In the genomic region with DNA sequence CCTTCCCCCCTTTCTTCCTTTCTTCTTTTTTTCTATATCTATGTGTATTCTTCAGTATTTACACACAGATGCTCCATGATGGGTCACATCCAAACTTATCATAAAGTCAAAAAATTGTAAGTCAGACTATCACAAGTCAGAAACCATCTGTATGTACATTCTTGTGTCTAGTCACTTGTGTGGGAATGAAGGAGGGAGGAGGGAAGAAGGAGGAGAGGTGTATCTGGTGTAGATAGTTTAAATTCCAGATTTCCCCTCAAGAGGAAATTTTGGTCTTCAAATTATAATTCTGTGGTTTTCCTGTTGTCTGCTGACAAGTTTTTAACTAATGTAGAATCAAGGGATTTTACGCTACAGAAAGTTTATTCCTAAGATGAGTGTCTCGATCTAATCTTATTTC, we compare ENCODE assay signal across 28 cellular contexts.
"Had no signal": no experiment of that assay in that cellular context is flagged by ENCODE, and none has a peak within 500 bp of the region (broad histone marks: within the 10 kb centered on the region; RNA-seq: fewer than 3 reads in every experiment).

No MANE protein-coding gene starts in this region.

- DNase-seq: activated CD4-positive, alpha-beta T cell treated with anti-CD3 and anti-CD28 coated beads for 4 hours; activated CD8-positive, alpha-beta memory T cell treated with anti-CD3 and anti-CD28 coated beads, Interleukin-2, amount 50 U/mL, for 4 hours; activated CD8-positive, alpha-beta T cell treated with anti-CD3 and anti-CD28 coated beads for 36 hours; activated gamma-delta T cell treated with Interleukin-2 at 50 U/mL for 16 hours; activated naive CD4-positive, alpha-beta T cell treated with anti-CD3 and anti-CD28 coated beads, Interleukin-2, amount 10 ng/mL, durations not matched to agents 7 days and 5 days; activated naive CD8-positive, alpha-beta T cell treated with anti-CD3 and anti-CD28 coated beads for 36 hours; activated T-cell treated with anti-CD3 and anti-CD28 coated beads, Interleukin-2, amount 50 U/mL, for 72 hours; anterior cingulate cortex; KG1; NCI-H1092; NCI-H1417; NCI-H1694; NCI-H2029; NCI-H2107; NCI-H345; NCI-H510A treated with DMSO at 0.1 percent for 48 hours; NCI-H69; NK-92 treated with Interleukin-12 subunit alpha and Interleukin-12 subunit beta, amount 100 ng/mL, for 24 hours; RPMI8226; SK-N-SH; T-helper 1 cell; WERI-Rb-1 had no signal

- H3K27ac Mint-ChIP-seq: activated CD8-positive, alpha-beta T cell treated with anti-CD3 and anti-CD28 coated beads for 36 hours; activated naive CD4-positive, alpha-beta T cell treated with anti-CD3 and anti-CD28 coated beads, Interleukin-2, amount 10 ng/mL, durations not matched to agents 7 days and 5 days; activated naive CD8-positive, alpha-beta T cell treated with anti-CD3 and anti-CD28 coated beads for 36 hours; activated T-cell treated with anti-CD3 and anti-CD28 coated beads, Interleukin-2, amount 50 U/mL, for 72 hours; activated T-helper 2 cell treated with anti-CD3 and anti-CD28 coated beads, Interferon-gamma antibody, Interleukin-2, Interleukin-4, amounts not matched to agents 10 μg/mL and 5 μg/mL and 100 μg/mL, durations not matched to agents 14 hours and 24 hours and 36 hours; brain had no signal

- ATAC-seq: activated CD4-positive, CD25-positive, alpha-beta regulatory T cell treated with anti-CD3 and anti-CD28 coated beads, Interleukin-2, amount 50 U/mL, for 24 hours; activated CD8-positive, alpha-beta T cell treated with anti-CD3 and anti-CD28 coated beads for 36 hours; activated T-cell treated with anti-CD3 and anti-CD28 coated beads, Interleukin-2, amount 50 U/mL, for 72 hours; Panc1; Right ventricle myocardium inferior had no signal

- H3K9me2 ChIP-seq: SK-N-SH had no signal

- H3K9ac ChIP-seq: SK-N-SH had no signal

- H3K36me3 ChIP-seq: WERI-Rb-1 had no signal

- H3K9me3 Mint-ChIP-seq: central memory CD8-positive, alpha-beta T cell had no signal

- H3K9me3 ChIP-seq: SK-N-SH had no signal

- H3K4me1 Mint-ChIP-seq: activated naive CD4-positive, alpha-beta T cell treated with anti-CD3 and anti-CD28 coated beads, Interleukin-2, amount 10 ng/mL, durations not matched to agents 7 days and 5 days; activated naive CD8-positive, alpha-beta T cell treated with anti-CD3 and anti-CD28 coated beads for 36 hours; brain; central memory CD8-positive, alpha-beta T cell had no signal

- H3K4me2 ChIP-seq: SK-N-SH had no signal

- H3K36me3 Mint-ChIP-seq: activated naive CD4-positive, alpha-beta T cell treated with anti-CD3 and anti-CD28 coated beads, Interleukin-2, amount 10 ng/mL, durations not matched to agents 7 days and 5 days; activated naive CD8-positive, alpha-beta T cell treated with anti-CD3 and anti-CD28 coated beads for 36 hours; brain had no signal

- H3K4me3 Mint-ChIP-seq: activated CD8-positive, alpha-beta T cell treated with anti-CD3 and anti-CD28 coated beads for 36 hours; activated naive CD4-positive, alpha-beta T cell treated with anti-CD3 and anti-CD28 coated beads, Interleukin-2, amount 10 ng/mL, durations not matched to agents 7 days and 5 days; activated naive CD8-positive, alpha-beta T cell treated with anti-CD3 and anti-CD28 coated beads for 36 hours; activated T-cell treated with anti-CD3 and anti-CD28 coated beads, Interleukin-2, amount 50 U/mL, for 72 hours; brain; central memory CD8-positive, alpha-beta T cell had no signal

- H3K27ac ChIP-seq: WERI-Rb-1 had no signal

- H3K27me3 Mint-ChIP-seq: activated CD8-positive, alpha-beta T cell treated with anti-CD3 and anti-CD28 coated beads for 36 hours; activated naive CD4-positive, alpha-beta T cell treated with anti-CD3 and anti-CD28 coated beads, Interleukin-2, amount 10 ng/mL, durations not matched to agents 7 days and 5 days; activated naive CD8-positive, alpha-beta T cell treated with anti-CD3 and anti-CD28 coated beads for 36 hours; central memory CD8-positive, alpha-beta T cell had no signal
